Comparison of ENCODE assay signal across 27 cellular contexts in the genomic region with DNA sequence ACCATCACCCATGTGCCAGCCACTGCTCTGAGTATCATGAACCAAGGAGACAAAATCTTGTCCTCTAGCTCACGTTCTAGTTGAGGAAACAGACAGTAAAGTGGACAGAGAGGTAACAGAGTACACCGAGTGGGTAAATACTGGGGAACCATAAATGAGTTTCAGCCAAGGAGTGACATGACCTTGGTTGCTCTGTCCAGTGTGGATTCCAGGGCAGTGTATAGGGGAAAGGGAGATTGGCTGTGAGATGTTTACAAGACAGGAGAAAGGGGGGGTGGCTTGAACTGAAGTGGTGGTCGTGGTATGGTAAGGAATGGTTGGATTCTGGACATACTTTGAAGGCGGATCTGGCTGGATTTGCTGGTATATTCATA.
"Had no signal": no experiment of that assay in that cellular context is flagged by ENCODE, and none has a peak within 500 bp of the region (broad histone marks: within the 10 kb centered on the region; RNA-seq: fewer than 3 reads in every experiment).

No MANE protein-coding gene starts in this region.

- H3K4me1 ChIP-seq: Peyer's patch had no signal

- H3K27ac ChIP-seq: Peyer's patch, WERI-Rb-1 had no signal

- H3K27me3 ChIP-seq: Peyer's patch had no signal

- DNase-seq: activated CD4-positive, alpha-beta memory T cell treated with anti-CD3 and anti-CD28 coated beads, Interleukin-2, amount 10 ng/mL, durations not matched to agents 7 days and 5 days; activated CD4-positive, alpha-beta T cell treated with anti-CD3 and anti-CD28 coated beads for 1 hour; activated CD4-positive, alpha-beta T cell treated with anti-CD3 and anti-CD28 coated beads for 48 hours; activated CD4-positive, CD25-positive, alpha-beta regulatory T cell; activated CD8-positive, alpha-beta memory T cell treated with anti-CD3 and anti-CD28 coated beads for 24 hours; activated CD8-positive, alpha-beta memory T cell treated with anti-CD3 and anti-CD28 coated beads, Interleukin-2, amount 10 ng/mL, durations not matched to agents 7 days and 5 days; activated CD8-positive, alpha-beta memory T cell treated with anti-CD3 and anti-CD28 coated beads, Interleukin-2, amount 50 U/mL, for 48 hours; activated effector memory CD4-positive, alpha-beta T cell treated with Interleukin-2 at 50 U/mL for 16 hours; activated naive CD4-positive, alpha-beta T cell treated with anti-CD3 and anti-CD28 coated beads, Interleukin-2, amount 10 ng/mL, durations not matched to agents 7 days and 5 days; activated naive CD8-positive, alpha-beta T cell treated with anti-CD3 and anti-CD28 coated beads, Interleukin-2, amount 50 U/mL, for 24 hours; activated T-cell treated with anti-CD3 and anti-CD28 coated beads, Interleukin-2, amount 50 U/mL, for 48 hours; anterior cingulate cortex; Kasumi-1; KG1; MM.1S; NCI-H1092 treated with DMSO at 0.1 percent for 48 hours; NCI-H1436; NCI-H2029; NCI-H345; NCI-H524 treated with DMSO at 0.1 percent for 48 hours; NK-92 treated with Interleukin-12 subunit alpha and Interleukin-12 subunit beta, amount 100 ng/mL, for 24 hours; Peyer's patch; RPMI8226; SHP77 treated with DMSO at 0.1 percent for 48 hours; T1000; WERI-Rb-1 had no signal

- ATAC-seq: activated CD8-positive, alpha-beta memory T cell treated with anti-CD3 and anti-CD28 coated beads, Interleukin-2, amount 10 ng/mL, durations not matched to agents 7 days and 5 days; activated naive CD8-positive, alpha-beta T cell treated with anti-CD3 and anti-CD28 coated beads, Interleukin-2, amount 50 U/mL, for 24 hours; PC-3 had no signal

- H3K4me3 ChIP-seq: Peyer's patch had no signal

- H3K9me3 ChIP-seq: Peyer's patch had no signal

- H3K36me3 ChIP-seq: Peyer's patch, WERI-Rb-1 had no signal
